In the genomic region with DNA sequence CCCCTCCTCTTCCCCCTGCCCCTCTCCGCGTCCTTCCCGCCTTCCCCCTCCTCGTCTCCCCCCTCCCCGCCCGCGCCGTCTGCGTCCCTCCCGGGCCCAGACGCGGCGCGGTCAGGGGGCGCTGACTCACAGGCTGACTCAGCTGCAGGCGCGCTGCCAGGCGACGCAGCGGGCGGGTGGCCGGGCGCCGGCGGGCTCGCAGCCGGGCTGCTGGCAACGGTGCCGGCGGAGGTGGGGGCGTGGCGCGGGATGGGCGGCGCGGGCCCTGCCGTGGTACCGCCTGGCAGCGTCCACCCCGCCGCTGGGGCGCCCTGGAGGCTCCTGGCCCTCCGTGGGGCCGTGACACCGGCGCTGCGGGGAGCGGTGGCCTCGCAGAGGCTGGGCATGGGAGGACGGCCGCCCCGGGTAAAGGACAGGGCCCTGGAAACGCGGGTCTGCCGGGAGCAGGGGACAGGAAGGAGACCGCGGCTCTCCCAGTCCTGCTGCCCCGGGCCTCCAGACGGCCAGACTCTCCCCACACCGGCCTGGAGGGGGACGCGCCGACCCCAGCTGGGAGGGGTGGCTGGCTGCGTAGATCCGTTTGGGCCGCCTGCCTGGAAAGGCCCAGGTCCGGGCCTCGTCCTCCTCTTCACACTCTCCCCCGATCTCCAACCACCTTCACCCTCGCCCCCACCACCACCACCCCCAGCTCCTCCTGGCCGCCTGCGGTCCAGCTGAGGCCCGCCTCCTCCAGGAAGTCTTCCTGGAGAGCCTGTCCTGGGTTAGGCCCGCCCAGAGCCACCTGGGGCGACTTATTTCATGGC, we compare ENCODE assay signal across 7 cellular contexts. TPM values are rescaled to one million over a fixed set of nuclear protein-coding genes. Genes with fewer than 3 reads are reported as not detected.
A peak's percentile ranks its signal among the peaks of the same experiment; 100 is the strongest.
DNase-seq lines count a peak whose midpoint lies in the region; ATAC-seq lines count a peak whose summit lies in the region.

No MANE protein-coding gene starts in this region.

- peak; percentile 78 for ATAC-seq in GM18520 (IDR thresholded peaks at IDR 0.05; ENCODE audit: unreplicated experiment)
- ATAC-seq in HG03095 (IDR thresholded peaks at IDR 0.05; ENCODE audit: unreplicated experiment) = peak; percentile 63

- DNase-seq in NCI-H2227 treated with DMSO at 0.1 percent for 48 hours (lab: John Stamatoyannopoulos, UW) (peak; percentile 92), cerebellum (ENCODE audit: low spot score) (peak; percentile 84), kidney glomerular epithelial cell (lab: John Stamatoyannopoulos, UW) (peak; percentile 82)
- DNase-seq in activated CD4-positive, alpha-beta T cell treated with anti-CD3 and anti-CD28 coated beads for 24 hours (ENCODE audit: low read depth in 2 of 2) = peak; percentile 78 to 82
- peak; percentile 87 to 88 for DNase-seq in stimulated activated CD4-positive, alpha-beta T cell treated with anti-CD3 and anti-CD28 coated beads, Interleukin-15, amount 100 ng/mL, for 1 hour (ENCODE audit: low read depth in 1 of 2, low spot score in 1 of 2)

RNA-seq across cellular contexts. Expression of gene PROC, which starts 10.0 kb away (rescaled TPM):
- total RNA-seq in cerebellum = 0.18 TPM

RNA-seq across cellular contexts. Expression of gene MAP3K2, which starts 20.4 kb away (rescaled TPM):
- total RNA-seq in cerebellum = 49.9 TPM

Comparison
In these comparisons a context has a peak if more than half of its experiments do, and no peak if none do; other contexts are left out.
1. Peak in every context shown above with its lines: DNase-seq and ATAC-seq.